17 cellular contexts compared by ENCODE assay signal in genomic region chr22:47207387-47207786, GRCh38.
"Had no signal": no experiment of that assay in that cellular context is flagged by ENCODE, and none has a peak within 500 bp of the region (broad histone marks: within the 10 kb centered on the region; RNA-seq: fewer than 3 reads in every experiment).

No MANE protein-coding gene starts in this region.

- H3K27ac ChIP-seq: cardiac muscle cell, pancreas, upper lobe of right lung had no signal

- H3K36me3 Mint-ChIP-seq: activated naive CD8-positive, alpha-beta T cell treated with anti-CD3 and anti-CD28 coated beads, Interleukin-2, amount 10 ng/mL, durations not matched to agents 7 days and 5 days; naive thymus-derived CD4-positive, alpha-beta T cell had no signal

- ATAC-seq: activated CD8-positive, alpha-beta T cell treated with anti-CD3 and anti-CD28 coated beads, Interleukin-2, amount 10 ng/mL, durations not matched to agents 7 days and 5 days; naive thymus-derived CD4-positive, alpha-beta T cell; pancreas; upper lobe of right lung; WTC11 had no signal

- DNase-seq: activated CD4-positive, alpha-beta T cell treated with anti-CD3 and anti-CD28 coated beads for 48 hours; activated CD8-positive, alpha-beta T cell treated with anti-CD3 and anti-CD28 coated beads, Interleukin-2, amount 10 ng/mL, durations not matched to agents 7 days and 5 days; activated naive CD4-positive, alpha-beta T cell treated with Interleukin-2 at 50 U/mL for 16 hours; activated naive CD8-positive, alpha-beta T cell treated with anti-CD3 and anti-CD28 coated beads, Interleukin-2, amount 10 ng/mL, durations not matched to agents 7 days and 5 days; amygdala; foreskin melanocyte; mesenchymal stem cell; naive thymus-derived CD4-positive, alpha-beta T cell; pancreas; SHP77 treated with DMSO at 0.1 percent for 48 hours; SK-N-SH; stimulated activated CD4-positive, alpha-beta T cell treated with anti-CD3 and anti-CD28 coated beads, Interleukin-1b, Interleukin-23, amount 100 ng/mL, for 48 hours; upper lobe of right lung had no signal

- H3K36me3 ChIP-seq: cardiac muscle cell, pancreas, upper lobe of right lung had no signal

- H3K9me3 Mint-ChIP-seq: activated naive CD8-positive, alpha-beta T cell treated with anti-CD3 and anti-CD28 coated beads, Interleukin-2, amount 10 ng/mL, durations not matched to agents 7 days and 5 days; activated T-helper 2 cell treated with anti-CD3 and anti-CD28 coated beads, Interferon-gamma antibody, Interleukin-2, Interleukin-4, amounts not matched to agents 10 μg/mL and 5 μg/mL and 100 μg/mL, durations not matched to agents 14 hours and 24 hours and 36 hours; T-helper 2 cell treated with Interferon-gamma antibody and Interleukin-4, amounts not matched to agents 5 μg/mL and 100 μg/mL, for 36 hours had no signal

- H3K4me1 ChIP-seq: pancreas, upper lobe of right lung had no signal

- H3K4me1 Mint-ChIP-seq: activated naive CD8-positive, alpha-beta T cell treated with anti-CD3 and anti-CD28 coated beads, Interleukin-2, amount 10 ng/mL, durations not matched to agents 7 days and 5 days; naive thymus-derived CD4-positive, alpha-beta T cell; WTC11 had no signal

- H3K9me3 ChIP-seq: pancreas, SK-N-SH, upper lobe of right lung had no signal

- H3K4me3 Mint-ChIP-seq: activated CD8-positive, alpha-beta T cell treated with anti-CD3 and anti-CD28 coated beads, Interleukin-2, amount 10 ng/mL, durations not matched to agents 7 days and 5 days; activated naive CD8-positive, alpha-beta T cell treated with anti-CD3 and anti-CD28 coated beads, Interleukin-2, amount 10 ng/mL, durations not matched to agents 7 days and 5 days; naive thymus-derived CD4-positive, alpha-beta T cell; T-helper 2 cell treated with Interferon-gamma antibody and Interleukin-4, amounts not matched to agents 5 μg/mL and 100 μg/mL, for 36 hours; WTC11 had no signal

- H3K27me3 ChIP-seq: cardiac muscle cell, pancreas, upper lobe of right lung had no signal

- H3K27me3 Mint-ChIP-seq: activated naive CD8-positive, alpha-beta T cell treated with anti-CD3 and anti-CD28 coated beads, Interleukin-2, amount 10 ng/mL, durations not matched to agents 7 days and 5 days had no signal

- H3K4me3 ChIP-seq: cardiac muscle cell, pancreas, upper lobe of right lung had no signal

- H3K27ac Mint-ChIP-seq: activated CD8-positive, alpha-beta T cell treated with anti-CD3 and anti-CD28 coated beads, Interleukin-2, amount 10 ng/mL, durations not matched to agents 7 days and 5 days; activated naive CD8-positive, alpha-beta T cell treated with anti-CD3 and anti-CD28 coated beads, Interleukin-2, amount 10 ng/mL, durations not matched to agents 7 days and 5 days; activated T-helper 2 cell treated with anti-CD3 and anti-CD28 coated beads, Interferon-gamma antibody, Interleukin-2, Interleukin-4, amounts not matched to agents 10 μg/mL and 5 μg/mL and 100 μg/mL, durations not matched to agents 14 hours and 24 hours and 36 hours; naive thymus-derived CD4-positive, alpha-beta T cell; T-helper 2 cell treated with Interferon-gamma antibody and Interleukin-4, amounts not matched to agents 5 μg/mL and 100 μg/mL, for 36 hours; WTC11 had no signal
